In the genomic region with DNA sequence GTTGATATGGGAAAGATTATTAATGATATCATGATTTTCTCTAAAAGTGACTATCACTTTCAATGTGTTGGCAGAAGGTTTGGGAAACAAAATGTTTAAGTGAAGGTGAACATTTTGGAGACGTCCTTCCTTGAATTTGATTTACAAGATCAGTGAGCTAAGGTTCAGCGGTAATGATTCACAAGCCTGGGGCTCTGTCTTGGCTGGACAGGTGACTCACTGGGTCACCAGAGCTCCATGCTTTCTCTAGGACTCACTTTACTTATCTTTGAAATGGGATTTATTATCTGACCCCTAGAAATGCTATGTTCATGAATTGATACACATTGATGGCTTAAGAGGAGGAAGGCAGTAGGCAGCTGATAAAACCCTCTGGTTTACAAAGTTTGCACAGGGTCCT, we compare ENCODE assay signal across 6 cellular contexts.
"Had no signal": no experiment of that assay in that cellular context is flagged by ENCODE, and none has a peak within 500 bp of the region (broad histone marks: within the 10 kb centered on the region; RNA-seq: fewer than 3 reads in every experiment).

No MANE protein-coding gene starts in this region.

- ATAC-seq: GM23338, K562 had no signal

- DNase-seq: H9, HCEC 1CT, IMR-90, KG1 had no signal
